8 cellular contexts compared by ENCODE assay signal in the genomic region with DNA sequence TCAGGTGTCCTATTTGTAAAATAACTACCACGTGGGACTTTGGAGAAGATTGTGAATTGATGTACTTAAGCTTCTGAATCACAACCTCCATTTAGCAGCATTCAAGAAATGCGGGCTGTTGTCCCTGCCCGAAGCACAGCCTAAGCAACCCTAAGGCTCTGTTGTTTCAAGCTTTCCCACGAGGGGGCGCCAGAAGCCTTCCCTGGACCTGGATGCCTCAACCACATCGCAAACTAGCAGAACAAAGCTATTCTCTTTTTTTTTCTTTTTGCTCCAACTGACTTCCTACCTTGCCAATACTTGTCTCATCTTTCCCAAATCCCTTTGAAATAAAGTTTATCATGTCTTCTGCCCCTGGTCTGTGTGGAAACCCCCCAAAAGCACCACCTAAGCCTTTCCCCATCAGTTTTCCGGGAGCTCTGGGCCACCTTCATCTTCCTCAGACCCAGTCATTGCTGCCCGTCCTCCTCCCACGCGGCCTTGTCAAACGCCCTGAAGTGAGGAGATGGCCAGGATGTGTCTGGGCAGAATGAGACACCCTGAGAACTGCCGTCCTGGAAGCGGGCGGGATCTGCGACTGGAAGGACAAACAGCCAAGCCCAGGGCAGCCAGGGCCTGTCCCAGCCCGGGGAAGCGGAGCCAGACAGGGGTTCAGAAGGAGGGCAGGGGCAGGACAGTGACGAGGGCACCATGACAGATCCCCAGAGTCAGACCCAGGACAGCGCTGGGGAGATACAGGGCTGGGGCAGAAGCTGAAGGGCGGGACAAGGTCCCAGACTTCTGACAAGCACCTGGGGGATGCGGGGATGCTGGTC.
DNase-seq lines count a peak whose midpoint lies in the region; ATAC-seq and TF ChIP-seq lines count a peak whose summit lies in the region.

No MANE protein-coding gene starts in this region.

- H3K9me3 ChIP-seq in upper lobe of right lung, result no peaks in the 10 kb centered on the region

- peak; percentile 46 for DNase-seq in GM04504 (ENCODE audit: low read depth)
- DNase-seq in LoVo (ENCODE audit: low spot score), result peak; percentile 76
- DNase-seq in SK-N-DZ (ENCODE audit: low spot score), result peak; percentile 68
- DNase-seq in activated naive CD4-positive, alpha-beta T cell treated with anti-CD3 and anti-CD28 coated beads for 36 hours, result peak; percentile 94
- DNase-seq in glomerular visceral epithelial cell (ENCODE audit: extremely low spot score), result peak; percentile 79
- DNase-seq in pons (ENCODE audit: low spot score), result peak; percentile 79
- peak; percentile 83 for DNase-seq in upper lobe of right lung

- H3K27ac Mint-ChIP-seq in activated naive CD4-positive, alpha-beta T cell treated with anti-CD3 and anti-CD28 coated beads for 36 hours, result no peak overlapping the region

- peaks cover 3% of the 10 kb centered on the region for H3K9me3 Mint-ChIP-seq in activated naive CD4-positive, alpha-beta T cell treated with anti-CD3 and anti-CD28 coated beads for 36 hours

- no peak overlapping the region for H3K27ac ChIP-seq in upper lobe of right lung

- H3K27me3 Mint-ChIP-seq in activated naive CD4-positive, alpha-beta T cell treated with anti-CD3 and anti-CD28 coated beads for 36 hours (ENCODE audit: low read depth), result peaks cover 25% of the 10 kb centered on the region

- no peaks in the 10 kb centered on the region for H3K36me3 ChIP-seq in upper lobe of right lung

- CTCF ChIA-PET in activated naive CD4-positive, alpha-beta T cell treated with anti-CD3 and anti-CD28 coated beads for 36 hours (lab: Charles Lee), result interaction anchor here (0.5 to 10.4 kb wide), 48 partner anchors 9 to 1306 kb away, joined by 3 to 213 read pairs (median 6); no protein-coding TSS in a partner anchor

- TF ChIP-seq CTCF in upper lobe of right lung (IDR thresholded peaks at IDR 0.05), result peak; percentile 92

- H3K4me1 Mint-ChIP-seq in activated naive CD4-positive, alpha-beta T cell treated with anti-CD3 and anti-CD28 coated beads for 36 hours (ENCODE audit: low read depth), result peaks cover 10% of the 10 kb centered on the region

- ATAC-seq in upper lobe of right lung, result peak; percentile 82
- ATAC-seq in HG03095 (IDR thresholded peaks at IDR 0.05; ENCODE audit: unreplicated experiment), result no peak

- no peaks in the 10 kb centered on the region for H3K4me1 ChIP-seq in upper lobe of right lung

- intact Hi-C loops in activated naive CD4-positive, alpha-beta T cell treated with anti-CD3 and anti-CD28 coated beads for 36 hours (cut with micrococcal nuclease), result loop anchor here (1.0 to 5.0 kb wide), 6 partner anchors 36 to 329 kb away; a partner anchor contains a TSS
- intact Hi-C loops in upper lobe of right lung (cut with DNase I), result loop anchor here (5.0 kb wide), 1 partner anchor 134 kb away; no protein-coding TSS in a partner anchor

- H3K4me3 ChIP-seq in upper lobe of right lung, result no peak overlapping the region

- H3K4me3 Mint-ChIP-seq in activated naive CD4-positive, alpha-beta T cell treated with anti-CD3 and anti-CD28 coated beads for 36 hours, result no peak overlapping the region

- no peaks in the 10 kb centered on the region for H3K36me3 Mint-ChIP-seq in activated naive CD4-positive, alpha-beta T cell treated with anti-CD3 and anti-CD28 coated beads for 36 hours (ENCODE audit: low read depth)

- H3K27me3 ChIP-seq in upper lobe of right lung, result peaks cover 31% of the 10 kb centered on the region
